ENCODE assay signal across 24 cellular contexts in the genomic region with DNA sequence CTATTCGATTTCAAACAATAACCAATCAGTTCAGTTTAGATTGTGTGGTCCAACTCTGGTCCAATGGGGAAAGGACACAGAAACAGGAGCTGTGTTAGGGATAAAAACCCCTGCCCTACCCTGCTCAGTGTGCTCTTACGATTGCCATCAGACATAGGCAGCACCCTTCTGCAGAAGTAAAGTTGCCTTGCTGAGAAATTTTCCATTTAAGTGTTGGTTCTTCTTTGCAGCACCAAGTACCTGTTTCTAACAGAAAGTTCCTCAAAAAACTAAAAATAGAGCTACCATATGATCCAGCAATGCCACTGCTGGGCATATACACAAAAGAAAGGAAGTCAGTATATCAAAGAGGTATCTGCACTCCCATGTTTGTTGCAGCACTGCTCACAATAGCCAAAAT.
"Had no signal": no experiment of that assay in that cellular context is flagged by ENCODE, and none has a peak within 500 bp of the region (broad histone marks: within the 10 kb centered on the region; RNA-seq: fewer than 3 reads in every experiment).

No MANE protein-coding gene starts in this region.

- H3K9me3 ChIP-seq: ovary, psoas muscle, thyroid gland, vagina had no signal

- H3K4me1 ChIP-seq: neural progenitor cell, parathyroid adenoma, psoas muscle, right lobe of liver, sigmoid colon, stomach, thyroid gland, tibial nerve, upper lobe of left lung, vagina had no signal

- H3K27ac ChIP-seq: neural progenitor cell, ovary, parathyroid adenoma, psoas muscle, right lobe of liver, sigmoid colon, stomach, thoracic aorta, thyroid gland, tibial nerve, upper lobe of left lung, vagina had no signal

- H3K36me3 ChIP-seq: neural progenitor cell, ovary, right lobe of liver, sigmoid colon, stomach, thoracic aorta, thyroid gland, tibial nerve, upper lobe of left lung, vagina had no signal

- DNase-seq: natural killer cell; occipital lobe; ovary; posterior cingulate gyrus; psoas muscle; right cardiac atrium; right lobe of liver; sigmoid colon; small intestine; stimulated activated CD4-positive, alpha-beta T cell treated with anti-CD3 and anti-CD28 coated beads, Interleukin-15, amount 100 ng/mL, for 24 hours; stimulated activated CD4-positive, alpha-beta T cell treated with anti-CD3 and anti-CD28 coated beads, Interleukin-2, amount 100 ng/mL, for 24 hours; stimulated activated CD4-positive, alpha-beta T cell treated with anti-CD3 and anti-CD28 coated beads, Interleukin-2, amount 100 ng/mL, for 48 hours; stimulated activated CD4-positive, alpha-beta T cell treated with anti-CD3 and anti-CD28 coated beads, Interleukin-4, amount 100 ng/mL, for 24 hours; stimulated activated naive B cell treated with anti-CD40 and anti-IgM and Interleukin-4, amounts not matched to agents 10 μg/mL and 1 μg/mL and 100 μg/mL, for 72 hours; stimulated activated naive CD4-positive, alpha-beta T cell treated with Interleukin-2 at 50 U/mL for 16 hours; stomach; thyroid gland; trophoblast cell; upper lobe of left lung had no signal

- H3K4me3 ChIP-seq: neural progenitor cell, ovary, psoas muscle, right lobe of liver, sigmoid colon, stomach, thoracic aorta, thyroid gland, tibial nerve, upper lobe of left lung, vagina had no signal
